8 cellular contexts compared by ENCODE assay signal in genomic region chr3:180680097-180680430, GRCh38. TPM values are rescaled to one million over a fixed set of nuclear protein-coding genes. Genes with fewer than 3 reads are reported as not detected.
DNase-seq lines count a peak whose midpoint lies in the region; ATAC-seq and TF ChIP-seq lines count a peak whose summit lies in the region.

No MANE protein-coding gene starts in this region.

- ATAC-seq in GM18502 (IDR thresholded peaks at IDR 0.05; ENCODE audit: poor library complexity, unreplicated experiment) (peak; percentile 57), HG02870 (IDR thresholded peaks at IDR 0.05; ENCODE audit: unreplicated experiment) (peak; percentile 32), omental fat pad (ENCODE audit: low FRiP score) (peak; percentile 19)

- POLR2A ChIA-PET in activated CD4-positive, alpha-beta memory T cell treated with anti-CD3 and anti-CD28 coated beads for 36 hours (lab: Charles Lee), result no interaction called here

- TF ChIP-seq CTCF in foreskin fibroblast (IDR thresholded peaks at IDR 0.05; ENCODE audit: low read depth, low read length), result peak; percentile 33
- TF ChIP-seq CTCF in omental fat pad (IDR thresholded peaks at IDR 0.05), result no peak

- peaks cover 29% of the 10 kb centered on the region for H3K27me3 Mint-ChIP-seq in activated CD4-positive, alpha-beta memory T cell treated with anti-CD3 and anti-CD28 coated beads for 36 hours

- no peak overlapping the region for H3K27ac Mint-ChIP-seq in activated CD4-positive, alpha-beta memory T cell treated with anti-CD3 and anti-CD28 coated beads for 36 hours

- peak overlapping the region; percentile 61 to 78 for H3K4me3 ChIP-seq in foreskin fibroblast (ENCODE audit: low read depth in 1 of 2, low read length in 2 of 2)

- no peaks in the 10 kb centered on the region for H3K9me3 Mint-ChIP-seq in activated CD4-positive, alpha-beta memory T cell treated with anti-CD3 and anti-CD28 coated beads for 36 hours

- H3K4me1 Mint-ChIP-seq in activated CD4-positive, alpha-beta memory T cell treated with anti-CD3 and anti-CD28 coated beads for 36 hours (ENCODE audit: low read depth), result peaks cover 14% of the 10 kb centered on the region

- intact Hi-C loops in activated CD4-positive, alpha-beta memory T cell treated with anti-CD3 and anti-CD28 coated beads for 36 hours (cut with micrococcal nuclease), result loop anchor here (1.0 to 5.0 kb wide), 2 partner anchors 48 to 78 kb away; partner anchors contain the start of gene TTC14

- CTCF ChIA-PET in activated CD4-positive, alpha-beta memory T cell treated with anti-CD3 and anti-CD28 coated beads for 36 hours (lab: Charles Lee), result interaction anchor here (1.5 kb wide), 1 partner anchor 78 kb away, joined by 3 read pairs; the partner anchor contains the start of gene TTC14

- no peaks in the 10 kb centered on the region for H3K36me3 Mint-ChIP-seq in activated CD4-positive, alpha-beta memory T cell treated with anti-CD3 and anti-CD28 coated beads for 36 hours

- peak overlapping the region; percentile 75 for H3K4me3 Mint-ChIP-seq in activated CD4-positive, alpha-beta memory T cell treated with anti-CD3 and anti-CD28 coated beads for 36 hours

- peak; percentile 19 for DNase-seq in A172 (ENCODE audit: low spot score)
- peak; percentile 93 for DNase-seq in NCI-H146 treated with DMSO at 0.1 percent for 48 hours (lab: John Stamatoyannopoulos, UW; ENCODE audit: unreplicated experiment)
- DNase-seq in activated CD4-positive, alpha-beta memory T cell treated with anti-CD3 and anti-CD28 coated beads for 36 hours, result peak; percentile 46
- peak; percentile 21 to 63 for DNase-seq in foreskin fibroblast
- no peak for DNase-seq in omental fat pad (ENCODE audit: low spot score)
- no peak for DNase-seq in effector CD8-positive, alpha-beta T cell (lab: John Stamatoyannopoulos, UW)

RNA-seq across cellular contexts. Expression of gene CCDC39, which starts 0.8 kb away (rescaled TPM):
- total RNA-seq in A172 (2014; rRNA removed; shearing (Covaris generic)), result 0.22 TPM in 1 of 2 replicates, not detected in the other
- not detected for total RNA-seq in activated CD4-positive, alpha-beta memory T cell treated with anti-CD3 and anti-CD28 coated beads for 36 hours
- 1 to 10 TPM in 1 of 4 donors, under 1 TPM in 2, not detected in 1; 0.28 to 1.2 (median 0.38) TPM for total RNA-seq in omental fat pad

Comparison
In these comparisons a context has a peak if more than half of its experiments do, and no peak if none do; other contexts are left out.
1. DNase-seq: peak in A172 (single experiment), NCI-H146 treated with DMSO at 0.1 percent for 48 hours (single experiment), activated CD4-positive, alpha-beta memory T cell treated with anti-CD3 and anti-CD28 coated beads for 36 hours (single experiment) and foreskin fibroblast (2 of 2); none in omental fat pad (single experiment) and effector CD8-positive, alpha-beta T cell (single experiment).
2. Peak in every context shown above with its lines, with median percentiles within 50 percentile points of each other: ATAC-seq.